ENCODE assay signal across 8 cellular contexts in genomic region chr19:41263850-41264580, GRCh38. TPM values are rescaled to one million over a fixed set of nuclear protein-coding genes. Genes with fewer than 3 reads are reported as not detected.
A peak's percentile ranks its signal among the peaks of the same experiment; 100 is the strongest.
DNase-seq lines count a peak whose midpoint lies in the region; ATAC-seq, FAIRE-seq and TF ChIP-seq lines count a peak whose summit lies in the region.

TSS of gene HNRNPUL1 (plus strand) at chr19:41264372. CDS start at chr19:41264504, 132 bp downstream.

- peak; percentile 39; the same call in 1 of the 2 replicates for TF ChIP-seq POLR2A in H54 (IDR thresholded peaks at IDR 0.05; ENCODE audit: low read depth, low read length)
- 0 out of 2 replicates have a peak, but pooled peaks have one; percentile 19 for TF ChIP-seq POLR2A in Raji (IDR thresholded peaks at IDR 0.05; ENCODE audit: insufficient read depth, low read depth, low read length)

- H2AFZ ChIP-seq in Loucy (ENCODE audit: low read length), result peak within 1 kb of the TSS; percentile 67

- H3K36me3 Mint-ChIP-seq in naive thymus-derived CD8-positive, alpha-beta T cell, result peaks cover 0 to 25% (median 0%) of the 10 kb centered on the region in 3 donors

- FAIRE-seq in H54 (lab: Jason Lieb, UNC), result peak; percentile 93

- POLR2A ChIA-PET in naive thymus-derived CD8-positive, alpha-beta T cell (lab: Charles Lee), result interaction anchor here (0.6 to 9.0 kb wide), 52 partner anchors 8 to 1828 kb away, joined by 3 to 300 read pairs (median 5); partner anchors contain the start of genes ACTMAP, AKT2, B9D2 and CCDC97

- peaks cover 55% of the 10 kb centered on the region for H3K79me2 ChIP-seq in Loucy (ENCODE audit: insufficient read depth, low read length)

- peak within 1 kb of the TSS; percentile 82 to 100 (median 98) for H3K4me3 Mint-ChIP-seq in naive thymus-derived CD8-positive, alpha-beta T cell

- H3K9ac ChIP-seq in Loucy (ENCODE audit: low read depth, low read length, poor library complexity, severe bottlenecking), result peak within 1 kb of the TSS; percentile 99

- peaks cover 0 to 9% (median 0%) of the 10 kb centered on the region in 5 donors for H3K27me3 Mint-ChIP-seq in naive thymus-derived CD8-positive, alpha-beta T cell

- H3F3A ChIP-seq in Loucy (ENCODE audit: low read depth), result no peaks in the 10 kb centered on the region; the same call in 1 of the 2 replicates

- H3K4me3 ChIP-seq in Loucy (ENCODE audit: low read length, poor library complexity, severe bottlenecking), result peak within 1 kb of the TSS; percentile 98
- H3K4me3 ChIP-seq in fibroblast of mammary gland (ENCODE audit: control insufficient read depth, low read depth, low read length), result peak within 1 kb of the TSS; percentile 88

- peaks cover 14% of the 10 kb centered on the region for H3K36me3 ChIP-seq in Loucy (ENCODE audit: insufficient read depth, low read length)

- peaks cover 10% of the 10 kb centered on the region for H3K27me3 ChIP-seq in Loucy (ENCODE audit: insufficient read depth, low read length, poor library complexity, severe bottlenecking)

- peaks cover 34 to 63% (median 48%) of the 10 kb centered on the region in 4 donors for H3K4me1 Mint-ChIP-seq in naive thymus-derived CD8-positive, alpha-beta T cell

- ATAC-seq in naive thymus-derived CD8-positive, alpha-beta T cell, result peak; percentile 55 to 57

- peak within 1 kb of the TSS; percentile 97 for H3K4me2 ChIP-seq in Loucy (ENCODE audit: low read depth, low read length, poor library complexity, severe bottlenecking)

- H3K9me3 Mint-ChIP-seq in naive thymus-derived CD8-positive, alpha-beta T cell, result peaks cover 0 to 3% (median 0%) of the 10 kb centered on the region in 9 donors

- peaks cover 44% of the 10 kb centered on the region for H4K20me1 ChIP-seq in Loucy (ENCODE audit: insufficient read depth, low read length, poor library complexity, severe bottlenecking)

- peak; percentile 25 for TF ChIP-seq CTCF in Loucy (conservative IDR thresholded peaks at IDR 0.05; ENCODE audit: low read length)
- TF ChIP-seq CTCF in fibroblast of mammary gland (conservative IDR thresholded peaks at IDR 0.05; ENCODE audit: control insufficient read depth, insufficient read depth, low read depth, low read length), result no peak

- DNase-seq in ELR (ENCODE audit: low read depth) (peak; percentile 100), H54 (ENCODE audit: insufficient read length, low spot score) (peak; percentile 98), fibroblast of mammary gland (ENCODE audit: low read depth) (peak; percentile 100)
- peak; percentile 98 for DNase-seq in activated T-helper 9 cell treated with anti-CD3 and anti-CD28 coated beads, Interleukin-2, amount 50 U/mL, for 16 hours (ENCODE audit: low read depth)
- peak; percentile 95 to 100 (median 100) for DNase-seq in naive thymus-derived CD8-positive, alpha-beta T cell
- peak; percentile 97 to 100 (median 100) for DNase-seq in stimulated activated naive CD4-positive, alpha-beta T cell (lab: John Stamatoyannopoulos, UW)

- H3K27ac Mint-ChIP-seq in naive thymus-derived CD8-positive, alpha-beta T cell, result peak within 1 kb of the TSS; percentile 100

- peaks cover 29% of the 10 kb centered on the region for H3K4me1 ChIP-seq in Loucy (ENCODE audit: insufficient read depth, low read length, poor library complexity, severe bottlenecking)

- no peaks in the 10 kb centered on the region for H3K9me2 ChIP-seq in Loucy (replicated peaks; ENCODE audit: low read depth, low read length)

- no peaks in the 10 kb centered on the region for H3K9me3 ChIP-seq in Loucy (ENCODE audit: insufficient read depth, low read depth, low read length)

RNA-seq across cellular contexts. Expression of gene HNRNPUL1, which starts in this region (rescaled TPM):
- 100 to 1,000 TPM; 262 to 280 TPM for total RNA-seq in naive thymus-derived CD8-positive, alpha-beta T cell
- 10 to 100 TPM; 40.7 to 67.6 (median 46.1) TPM for polyA plus RNA-seq in naive thymus-derived CD8-positive, alpha-beta T cell

Comparison
In these comparisons a context has a peak if more than half of its experiments do, and no peak if none do; other contexts are left out.
1. Peak in every context shown above with its lines: DNase-seq, ATAC-seq and H3K4me3 ChIP-seq.